Comparison of ENCODE assay signal across 14 cellular contexts in genomic region chr6:14035448-14035847, GRCh38.
A peak's percentile ranks its signal among the peaks of the same experiment; 100 is the strongest.
DNase-seq lines count a peak whose midpoint lies in the region; ATAC-seq, FAIRE-seq and TF ChIP-seq lines count a peak whose summit lies in the region.
"Had no signal": no experiment of that assay in that cellular context is flagged by ENCODE, and none has a peak within 500 bp of the region (broad histone marks: within the 10 kb centered on the region; RNA-seq: fewer than 3 reads in every experiment).

No MANE protein-coding gene starts in this region.

- BruUV-seq in K562 (replicated peaks; lab: Mats Ljungman, UMichigan), result no TSS peak

- H3K36me3 ChIP-seq in K562 (ENCODE audit: control insufficient read depth, insufficient read depth, low read length), result no peaks in the 10 kb centered on the region
- H3K36me3 ChIP-seq in keratinocyte (ENCODE audit: control insufficient read depth in 2 of 2, extremely low read depth in 1 of 2, insufficient read depth in 2 of 2, low read length in 2 of 2), result no peaks in the 10 kb centered on the region

- FAIRE-seq in A549 (lab: Jason Lieb, UNC) (no peak), K562 (lab: Jason Lieb, UNC) (no peak), keratinocyte (lab: Jason Lieb, UNC) (peak; percentile 84)
- FAIRE-seq: islet of Langerhans had no signal

- H2AFZ ChIP-seq in K562 (ENCODE audit: low read depth, low read length) (no peak overlapping the region), keratinocyte (ENCODE audit: control insufficient read depth, low read length) (peak overlapping the region; percentile 67)

- CTCF ChIA-PET in A549 (lab: Yijun Ruan, JAX) (interaction anchor here (1.6 to 2.2 kb wide), 2 partner anchors 10 to 11 kb away, joined by 3 to 9 read pairs; no protein-coding TSS in a partner anchor), K562 (lab: Yijun Ruan, JAX; ENCODE audit: low intra/inter-chr PET ratio) (no interaction called here)

- TF ChIP-seq RAD21 in A549 (conservative IDR thresholded peaks at IDR 0.05 in 1 of 2, IDR thresholded peaks at IDR 0.05 in 1 of 2), result no peak
- no peak for TF ChIP-seq RAD21 in K562 (CRISPR knock-in tag; conservative IDR thresholded peaks at IDR 0.05 in 1 of 2, IDR thresholded peaks at IDR 0.05 in 1 of 2)

- intact Hi-C loops in K562 (cut with micrococcal nuclease), result no loop called here

- TF ChIP-seq CTCF in A549 (IDR thresholded peaks at IDR 0.05), result no peak
- no peak for TF ChIP-seq CTCF in HFFc6 (IDR thresholded peaks at IDR 0.05)
- no peak for TF ChIP-seq CTCF in K562 (IDR thresholded peaks at IDR 0.05 in 2 of 3, conservative IDR thresholded peaks at IDR 0.05 in 1 of 3; ENCODE audit: insufficient read depth in 2 of 3, low read depth in 1 of 3, low read length in 3 of 3)
- TF ChIP-seq CTCF in keratinocyte (optimal IDR thresholded peaks at IDR 0.05 in 1 of 3, IDR thresholded peaks at IDR 0.05 in 1 of 3, conservative IDR thresholded peaks at IDR 0.05 in 1 of 3; ENCODE audit: extremely low read depth in 1 of 3, insufficient read depth in 2 of 3, low read length in 3 of 3), result no peak

- H3K9me3 ChIP-seq in A549, result no peaks in the 10 kb centered on the region
- H3K9me3 ChIP-seq in K562 (replicated peaks; ENCODE audit: control insufficient read depth, insufficient read depth, low read depth, low read length), result no peaks in the 10 kb centered on the region
- no peaks in the 10 kb centered on the region for H3K9me3 ChIP-seq in keratinocyte (ENCODE audit: control insufficient read depth, low read depth, low read length)

- TF ChIP-seq POLR2A in A549 (IDR thresholded peaks at IDR 0.05; ENCODE audit: low read length) (no peak), K562 (conservative IDR thresholded peaks at IDR 0.05) (no peak)

- H3K9ac ChIP-seq in K562 (ENCODE audit: insufficient read depth in 1 of 2, low read depth in 2 of 2, low read length in 2 of 2) (no peak overlapping the region), keratinocyte (ENCODE audit: control insufficient read depth, extremely low read depth, insufficient read depth, low read length) (no peak overlapping the region)

- POLR2A ChIA-PET in A549 (lab: Yijun Ruan, JAX), result no interaction called here
- POLR2A ChIA-PET in K562 (lab: Yijun Ruan, JAX), result no interaction called here

- peak overlapping the region; percentile 93 for H3K27ac Mint-ChIP-seq in HFFc6
- H3K27ac Mint-ChIP-seq: CD14-positive monocyte; T-helper 1 cell treated with Interleukin-12 subunit alpha and Interleukin-12 subunit beta and Interleukin-4 antibody, amounts not matched to agents 30 μg/mL and 1 μg/mL, for 36 hours had no signal

- in situ Hi-C loops in K562 (cut with MboI), result no loop called here

- peaks cover 46% of the 10 kb centered on the region for H3K4me1 Mint-ChIP-seq in HFFc6 (ENCODE audit: low read depth)

- TF ChIP-seq EP300 in A549 (IDR thresholded peaks at IDR 0.05), result no peak
- TF ChIP-seq EP300 in K562 (IDR thresholded peaks at IDR 0.05; ENCODE audit: low read length), result no peak

- H3K27me3 Mint-ChIP-seq in HFFc6 (ENCODE audit: insufficient read depth), result peaks cover 2% of the 10 kb centered on the region; the same call in 1 of the 2 replicates

- H3K9me3 Mint-ChIP-seq in HFFc6, result no peaks in the 10 kb centered on the region; the same call in 1 of the 2 replicates
- H3K9me3 Mint-ChIP-seq: T-helper 1 cell treated with Interleukin-12 subunit alpha and Interleukin-12 subunit beta and Interleukin-4 antibody, amounts not matched to agents 30 μg/mL and 1 μg/mL, for 36 hours had no signal

- H3K79me2 ChIP-seq in K562 (ENCODE audit: control insufficient read depth, insufficient read depth, low read length), result no peaks in the 10 kb centered on the region
- H3K79me2 ChIP-seq in keratinocyte (ENCODE audit: control insufficient read depth, insufficient read depth, low read length), result no peaks in the 10 kb centered on the region

- dilution Hi-C loops in keratinocyte (cut with MboI; ENCODE audit: extremely low pct_ligation_motif_present, low sequenced_read_pairs), result no loop called here

- H3K27me3 ChIP-seq in K562 (ENCODE audit: control insufficient read depth in 2 of 2, insufficient read depth in 2 of 2, low read length in 2 of 2), result no peaks in the 10 kb centered on the region
- no peaks in the 10 kb centered on the region for H3K27me3 ChIP-seq in keratinocyte (ENCODE audit: control insufficient read depth, extremely low read depth, insufficient read depth, low read length)

- H3K4me1 ChIP-seq in A549, result 0 out of 3 replicates have a peak, but pooled peaks cover 6% of the 10 kb centered on the region
- peaks cover 0 to 25% of the 10 kb centered on the region in 2 experiments; a peak in 3 of 5 replicates for H3K4me1 ChIP-seq in K562 (replicated peaks in 1 of 2; ENCODE audit: control insufficient read depth in 2 of 2, insufficient read depth in 2 of 2, low read length in 2 of 2)
- peaks cover 24% of the 10 kb centered on the region for H3K4me1 ChIP-seq in keratinocyte (ENCODE audit: control insufficient read depth, extremely low read depth, insufficient read depth, low read length)

- peak overlapping the region; percentile 2; the same call in 1 of the 3 replicates for H3K4me2 ChIP-seq in A549
- no peak overlapping the region for H3K4me2 ChIP-seq in K562 (ENCODE audit: insufficient read depth, low read length)
- peak overlapping the region; percentile 7 for H3K4me2 ChIP-seq in keratinocyte (ENCODE audit: control insufficient read depth, extremely low read depth, insufficient read depth, low read depth, low read length)

- H3K4me3 ChIP-seq in A549 (no peak overlapping the region), K562 (no peak overlapping the region), keratinocyte (ENCODE audit: control insufficient read depth in 2 of 3, extremely low read depth in 1 of 3, insufficient read depth in 2 of 3, low read depth in 1 of 3, low read length in 3 of 3) (no peak overlapping the region)
- H3K4me3 ChIP-seq: dorsolateral prefrontal cortex, skin epidermis had no signal

- H3K4me3 Mint-ChIP-seq in HFFc6, result no peak overlapping the region
- H3K4me3 Mint-ChIP-seq: CD14-positive monocyte; T-helper 1 cell treated with Interleukin-12 subunit alpha and Interleukin-12 subunit beta and Interleukin-4 antibody, amounts not matched to agents 30 μg/mL and 1 μg/mL, for 36 hours had no signal

- H3K36me3 Mint-ChIP-seq in HFFc6 (ENCODE audit: low read depth), result no peaks in the 10 kb centered on the region
- H3K36me3 Mint-ChIP-seq: CD14-positive monocyte had no signal

- H3K27ac ChIP-seq in A549, result peak overlapping the region in 1 of 2 experiments; percentile 36; a peak in 1 of 6 replicates
- no peak overlapping the region for H3K27ac ChIP-seq in K562 (ENCODE audit: extremely low read depth, low read depth, low read length)
- H3K27ac ChIP-seq in keratinocyte (ENCODE audit: control insufficient read depth, insufficient read depth, low read length), result peak overlapping the region; percentile 2
- H3K27ac ChIP-seq: dorsolateral prefrontal cortex had no signal

- WGBS in A549 (ENCODE audit: missing lambda C conversion rate), result 18% methylated on average over 5 of the region's 5 CpGs
- WGBS in K562 (ENCODE audit: insufficient coverage, low coverage, missing lambda C conversion rate), result 47% methylated on average over 5 of the region's 5 CpGs

- H3K9me1 ChIP-seq in K562 (ENCODE audit: control insufficient read depth, insufficient read depth, low read length) (no peaks in the 10 kb centered on the region), keratinocyte (ENCODE audit: control insufficient read depth, extremely low read depth, insufficient read depth, low read length) (no peaks in the 10 kb centered on the region)

- H4K20me1 ChIP-seq in K562 (replicated peaks; ENCODE audit: control insufficient read depth, insufficient read depth, low read length) (no peaks in the 10 kb centered on the region), keratinocyte (ENCODE audit: control insufficient read depth, extremely low read depth, insufficient read depth, low read length) (no peaks in the 10 kb centered on the region)

- peak in 1 of 2 experiments; percentile 34 for DNase-seq in A549 (ENCODE audit: low read depth in 1 of 2, low spot score in 1 of 2)
- peak; percentile 87 for DNase-seq in HFFc6
- no peak for DNase-seq in K562 (ENCODE audit: extremely low read depth in 1 of 4, low spot score in 3 of 4)
- peak; percentile 53 for DNase-seq in keratinocyte (ENCODE audit: low read depth, low spot score)
- DNase-seq in T-helper 2 cell, result no peak
- DNase-seq: dorsolateral prefrontal cortex; stimulated activated naive CD4-positive, alpha-beta T cell had no signal

- ATAC-seq in A549, result peak in 1 of 2 experiments; percentile 39; a peak in 1 of 6 replicates
- no peak for ATAC-seq in K562
- no peak for ATAC-seq in HG03521 (IDR thresholded peaks at IDR 0.05; ENCODE audit: unreplicated experiment)
- ATAC-seq in GM21786 (IDR thresholded peaks at IDR 0.05; ENCODE audit: unreplicated experiment), result no peak
- no peak for ATAC-seq in activated CD4-positive, CD25-positive, alpha-beta regulatory T cell treated with anti-CD3 and anti-CD28 coated beads, Interleukin-2, amount 50 U/mL, for 24 hours

TF ChIP-seq in A549, 52 proteins besides CTCF, POLR2A, EP300 and RAD21:
- TF ChIP-seq RCOR1 (IDR thresholded peaks at IDR 0.05; ENCODE audit: low read depth, low read length) (no peak), FOSL2 (IDR thresholded peaks at IDR 0.05) (no peak), FOSL2 (CRISPR knock-in tag; IDR thresholded peaks at IDR 0.05) (no peak), SREBF2 (IDR thresholded peaks at IDR 0.05) (no peak), HEYL (CRISPR knock-in tag; IDR thresholded peaks at IDR 0.05) (no peak), MAX (IDR thresholded peaks at IDR 0.05) (peak; percentile 53; the same call in 1 of the 2 replicates)

TF ChIP-seq in K562, 482 proteins besides CTCF, POLR2A, EP300 and RAD21 (continues in another document):
- TF ChIP-seq ZZZ3 (IDR thresholded peaks at IDR 0.05) (no peak), ZNF77 (CRISPR knock-in tag; IDR thresholded peaks at IDR 0.05) (no peak), HMGN3 (IDR thresholded peaks at IDR 0.05; ENCODE audit: borderline replicate concordance, extremely low read depth, insufficient read length, low read depth, low read length) (no peak), UBTF (IDR thresholded peaks at IDR 0.05; ENCODE audit: borderline replicate concordance in 1 of 2, low read depth in 2 of 2, low read length in 2 of 2) (no peak)

Comparison
In these comparisons a context has a peak if more than half of its experiments do, and no peak if none do; other contexts are left out.
1. DNase-seq: peak in HFFc6 (single experiment) and keratinocyte (single experiment); none in K562 (0 of 4) and T-helper 2 cell (0 of 5).
2. Of the 35 proteins assayed by ChIP-seq in both K562 and A549: peak only in K562: none; only in A549: MAX; in both: none; in neither: 34.